ENCODE assay signal across 13 cellular contexts in the genomic region with DNA sequence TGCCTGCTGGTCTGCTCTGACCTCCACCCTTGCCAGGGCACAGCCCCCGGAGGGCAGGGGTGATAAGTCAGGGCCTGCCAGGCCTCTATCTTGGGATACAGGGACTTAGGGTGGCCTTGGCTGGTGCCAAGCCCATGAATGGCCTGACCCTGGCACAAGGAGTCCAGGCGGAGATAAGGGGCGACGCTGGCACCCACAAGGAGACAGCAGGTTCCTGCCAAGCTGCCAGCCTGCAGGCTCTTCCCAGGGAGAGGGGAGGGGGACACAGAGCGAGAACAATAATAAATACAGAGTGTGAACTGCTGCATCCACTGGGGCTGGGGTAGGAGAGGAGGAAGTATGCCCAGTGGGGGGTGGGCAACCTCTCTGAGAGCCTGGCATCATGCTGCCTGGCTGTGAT. TPM values are rescaled to one million over a fixed set of nuclear protein-coding genes. Genes with fewer than 3 reads are reported as not detected.
DNase-seq lines count a peak whose midpoint lies in the region; ATAC-seq lines count a peak whose summit lies in the region.
"Had no signal": no experiment of that assay in that cellular context is flagged by ENCODE, and none has a peak within 500 bp of the region (broad histone marks: within the 10 kb centered on the region; RNA-seq: fewer than 3 reads in every experiment).

No MANE protein-coding gene starts in this region.

- peaks cover 20% of the 10 kb centered on the region for H3K27me3 Mint-ChIP-seq in activated CD4-positive, alpha-beta memory T cell treated with anti-CD3 and anti-CD28 coated beads for 36 hours
- peaks cover 44% of the 10 kb centered on the region for H3K27me3 Mint-ChIP-seq in activated naive CD8-positive, alpha-beta T cell treated with anti-CD3 and anti-CD28 coated beads for 36 hours

- CTCF ChIA-PET in activated CD4-positive, alpha-beta memory T cell treated with anti-CD3 and anti-CD28 coated beads for 36 hours (lab: Charles Lee) = no interaction called here

- H3K9ac ChIP-seq in iPS-20b (ENCODE audit: low read depth, low read length) = no peak overlapping the region

- peak; percentile 39 for DNase-seq in G401 (ENCODE audit: low spot score)
- peak in 1 of 61 donors; percentile 29 for DNase-seq in caudate nucleus (lab: John Stamatoyannopoulos, UW)
- DNase-seq in skeletal muscle cell (ENCODE audit: low read depth) = no peak
- no peak for DNase-seq in activated CD4-positive, alpha-beta memory T cell treated with anti-CD3 and anti-CD28 coated beads for 36 hours
- DNase-seq in iPS-NIHi7 (ENCODE audit: extremely low spot score) = no peak
- no peak for DNase-seq in activated naive CD8-positive, alpha-beta T cell treated with anti-CD3 and anti-CD28 coated beads for 36 hours
- DNase-seq: activated CD8-positive, alpha-beta memory T cell treated with anti-CD3 and anti-CD28 coated beads, Interleukin-2, amount 50 U/mL, for 4 hours; CD4-positive, alpha-beta T cell; naive thymus-derived CD8-positive, alpha-beta T cell; NCI-H524; stimulated activated CD4-positive, alpha-beta T cell treated with anti-CD3 and anti-CD28 coated beads, Interleukin-15, amount 100 ng/mL, for 24 hours had no signal

- POLR2A ChIA-PET in activated CD4-positive, alpha-beta memory T cell treated with anti-CD3 and anti-CD28 coated beads for 36 hours (lab: Charles Lee) = no interaction called here

- no peak for ATAC-seq in GM19455 (IDR thresholded peaks at IDR 0.05; ENCODE audit: unreplicated experiment)
- ATAC-seq: naive thymus-derived CD8-positive, alpha-beta T cell had no signal

- H3K4me1 ChIP-seq in iPS-20b (ENCODE audit: insufficient read depth, low read length) = peaks cover 25% of the 10 kb centered on the region

- H3K27ac ChIP-seq in caudate nucleus (ENCODE audit: low read depth, low read length) (peak overlapping the region; percentile 52), iPS-20b (ENCODE audit: low read length) (no peak overlapping the region)

- H3K9me3 ChIP-seq in iPS-20b (ENCODE audit: insufficient read depth, low read depth, low read length) = no peaks in the 10 kb centered on the region

- H3K9me3 Mint-ChIP-seq in activated CD4-positive, alpha-beta memory T cell treated with anti-CD3 and anti-CD28 coated beads for 36 hours = no peaks in the 10 kb centered on the region
- no peaks in the 10 kb centered on the region for H3K9me3 Mint-ChIP-seq in activated naive CD8-positive, alpha-beta T cell treated with anti-CD3 and anti-CD28 coated beads for 36 hours
- H3K9me3 Mint-ChIP-seq: CD4-positive, alpha-beta T cell; naive thymus-derived CD8-positive, alpha-beta T cell had no signal

- in situ Hi-C loops in G401 (cut with HindIII; ENCODE audit: low sequenced_read_pairs) = no loop called here

- H3K27me3 ChIP-seq in iPS-20b (ENCODE audit: insufficient read depth, low read length) = no peaks in the 10 kb centered on the region

- peaks cover 3% of the 10 kb centered on the region for H3K4me1 Mint-ChIP-seq in activated CD4-positive, alpha-beta memory T cell treated with anti-CD3 and anti-CD28 coated beads for 36 hours (ENCODE audit: low read depth)
- peaks cover 10% of the 10 kb centered on the region for H3K4me1 Mint-ChIP-seq in activated naive CD8-positive, alpha-beta T cell treated with anti-CD3 and anti-CD28 coated beads for 36 hours

- no peaks in the 10 kb centered on the region for H3K36me3 Mint-ChIP-seq in activated CD4-positive, alpha-beta memory T cell treated with anti-CD3 and anti-CD28 coated beads for 36 hours
- H3K36me3 Mint-ChIP-seq in activated naive CD8-positive, alpha-beta T cell treated with anti-CD3 and anti-CD28 coated beads for 36 hours = no peaks in the 10 kb centered on the region
- H3K36me3 Mint-ChIP-seq: naive thymus-derived CD8-positive, alpha-beta T cell had no signal

- H3K4me3 ChIP-seq in iPS-20b (ENCODE audit: low read length) (0 out of 2 replicates have a peak overlapping the region, but pooled peaks have one; percentile 55), skeletal muscle cell (ENCODE audit: low read depth, low read length) (peak overlapping the region; percentile 45)

- intact Hi-C loops in activated CD4-positive, alpha-beta memory T cell treated with anti-CD3 and anti-CD28 coated beads for 36 hours (cut with micrococcal nuclease) = no loop called here

- H3K27ac Mint-ChIP-seq in activated CD4-positive, alpha-beta memory T cell treated with anti-CD3 and anti-CD28 coated beads for 36 hours = no peak overlapping the region
- no peak overlapping the region for H3K27ac Mint-ChIP-seq in activated naive CD8-positive, alpha-beta T cell treated with anti-CD3 and anti-CD28 coated beads for 36 hours
- H3K27ac Mint-ChIP-seq: CD4-positive, alpha-beta T cell had no signal

- H3K4me3 Mint-ChIP-seq in activated CD4-positive, alpha-beta memory T cell treated with anti-CD3 and anti-CD28 coated beads for 36 hours = no peak overlapping the region
- H3K4me3 Mint-ChIP-seq in activated naive CD8-positive, alpha-beta T cell treated with anti-CD3 and anti-CD28 coated beads for 36 hours = no peak overlapping the region
- H3K4me3 Mint-ChIP-seq: CD4-positive, alpha-beta T cell; naive thymus-derived CD8-positive, alpha-beta T cell had no signal

- no peaks in the 10 kb centered on the region for H3K36me3 ChIP-seq in iPS-20b (ENCODE audit: insufficient read depth, low read depth, low read length)

RNA-seq across cellular contexts. Expression of a gene that starts 1.0 kb away (rescaled TPM):
- total RNA-seq in G401 (2014; rRNA removed; shearing (Covaris generic)) = 10.6 and 11.2 TPM in 2 replicates
- total RNA-seq in activated CD4-positive, alpha-beta memory T cell treated with anti-CD3 and anti-CD28 coated beads for 36 hours = not detected
- not detected for total RNA-seq in activated naive CD8-positive, alpha-beta T cell treated with anti-CD3 and anti-CD28 coated beads for 36 hours
- total RNA-seq: CD4-positive, alpha-beta T cell; naive thymus-derived CD8-positive, alpha-beta T cell had no signal

RNA-seq across cellular contexts. Expression of a gene that starts 17.5 kb away (rescaled TPM):
- total RNA-seq in G401 (2014; rRNA removed; shearing (Covaris generic)) = 33.8 and 35.3 TPM in 2 replicates
- 10 to 100 TPM; 23.3 to 23.8 TPM for total RNA-seq in activated CD4-positive, alpha-beta memory T cell treated with anti-CD3 and anti-CD28 coated beads for 36 hours
- 10 to 100 TPM; 69.2 to 70.1 TPM for total RNA-seq in activated naive CD8-positive, alpha-beta T cell treated with anti-CD3 and anti-CD28 coated beads for 36 hours

RNA-seq across cellular contexts. Expression of a gene that starts 27.9 kb away (rescaled TPM):
- 21.8 and 46.8 TPM in 2 replicates for total RNA-seq in G401 (2014; rRNA removed; shearing (Covaris generic))
- total RNA-seq in activated CD4-positive, alpha-beta memory T cell treated with anti-CD3 and anti-CD28 coated beads for 36 hours = 10 to 100 TPM; 45.1 to 46.4 TPM
- 10 to 100 TPM; 24.3 to 26.9 TPM for total RNA-seq in activated naive CD8-positive, alpha-beta T cell treated with anti-CD3 and anti-CD28 coated beads for 36 hours

RNA-seq across cellular contexts. Expression of a gene that starts 59.1 kb away (rescaled TPM):
- 22.8 and 33.0 TPM in 2 replicates for total RNA-seq in G401 (2014; rRNA removed; shearing (Covaris generic))
- total RNA-seq in activated CD4-positive, alpha-beta memory T cell treated with anti-CD3 and anti-CD28 coated beads for 36 hours = 10 to 100 TPM; 55.5 to 57.9 TPM
- 10 to 100 TPM; 67.0 to 78.8 TPM for total RNA-seq in activated naive CD8-positive, alpha-beta T cell treated with anti-CD3 and anti-CD28 coated beads for 36 hours

RNA-seq across cellular contexts. Expression of a gene that starts 59.3 kb away (rescaled TPM):
- total RNA-seq in G401 (2014; rRNA removed; shearing (Covaris generic)) = 647 and 807 TPM in 2 replicates
- total RNA-seq in activated CD4-positive, alpha-beta memory T cell treated with anti-CD3 and anti-CD28 coated beads for 36 hours = 100 to 1,000 TPM; 403 to 409 TPM
- total RNA-seq in activated naive CD8-positive, alpha-beta T cell treated with anti-CD3 and anti-CD28 coated beads for 36 hours = 100 to 1,000 TPM; 498 to 502 TPM

Comparison
In these comparisons a context has a peak if more than half of its experiments do, and no peak if none do; other contexts are left out.
1. RNA of a gene that starts 1.0 kb away (total RNA-seq): 10.6 to 11.2 TPM in G401; not detected in activated CD4-positive, alpha-beta memory T cell treated with anti-CD3 and anti-CD28 coated beads for 36 hours and not detected in activated naive CD8-positive, alpha-beta T cell treated with anti-CD3 and anti-CD28 coated beads for 36 hours; every median in the first group is over 10 times any median in the second.